ENCODE assay signal across 17 cellular contexts in the genomic region with DNA sequence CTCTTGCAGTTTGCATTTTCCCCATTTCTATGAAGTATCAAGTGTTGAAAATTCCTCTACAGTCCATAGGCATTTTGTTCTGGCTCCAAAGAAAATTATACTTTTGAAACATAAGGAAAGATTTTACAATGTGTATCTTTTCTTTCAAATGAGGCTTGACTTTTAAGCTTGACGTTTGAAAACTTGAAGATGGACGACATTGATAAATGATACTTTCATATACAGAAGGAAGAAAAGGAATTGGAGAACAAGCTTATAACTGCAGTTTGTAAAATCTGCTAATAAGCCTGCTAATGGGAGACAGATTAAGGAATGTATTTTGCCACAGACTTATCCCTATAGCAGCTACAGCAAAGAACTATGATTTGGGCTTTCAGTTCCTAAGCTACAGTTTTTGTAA.
"Had no signal": no experiment of that assay in that cellular context is flagged by ENCODE, and none has a peak within 500 bp of the region (broad histone marks: within the 10 kb centered on the region; RNA-seq: fewer than 3 reads in every experiment).

No MANE protein-coding gene starts in this region.

- H3K36me3 ChIP-seq: adrenal gland, cardiac muscle cell, esophagus muscularis mucosa, left ventricle myocardium inferior, suprapubic skin had no signal

- H3K9me3 Mint-ChIP-seq: activated CD4-positive, alpha-beta memory T cell treated with anti-CD3 and anti-CD28 coated beads, Interleukin-2, amount 10 ng/mL, durations not matched to agents 7 days and 5 days had no signal

- H3K4me1 ChIP-seq: adrenal gland, esophagus muscularis mucosa, left ventricle myocardium inferior, suprapubic skin had no signal

- H3K36me3 Mint-ChIP-seq: naive thymus-derived CD8-positive, alpha-beta T cell had no signal

- DNase-seq: activated CD4-positive, alpha-beta memory T cell treated with anti-CD3 and anti-CD28 coated beads, Interleukin-2, amount 10 ng/mL, durations not matched to agents 7 days and 5 days; activated CD4-positive, alpha-beta T cell treated with anti-CD3 and anti-CD28 coated beads for 1 hour; activated effector memory CD4-positive, alpha-beta T cell treated with Interleukin-2 at 50 U/mL for 16 hours; activated naive CD4-positive, alpha-beta T cell treated with anti-CD3 and anti-CD28 coated beads, Interleukin-2, amount 50 U/mL, for 16 hours; activated T-cell treated with anti-CD3 and anti-CD28 coated beads, Interleukin-2, amount 50 U/mL, for 4 hours; adrenal gland; left ventricle myocardium inferior; naive thymus-derived CD8-positive, alpha-beta T cell; stimulated activated CD4-positive, alpha-beta T cell treated with anti-CD3 and anti-CD28 coated beads, Interleukin-4, amount 100 ng/mL, for 4 hours; stimulated activated CD8-positive, alpha-beta memory T cell treated with anti-CD3 and anti-CD28 coated beads, Interleukin-4, amount 100 ng/mL, for 48 hours; stimulated activated naive CD8-positive, alpha-beta T cell treated with anti-CD3 and anti-CD28 coated beads, Interleukin-15, Interleukin-2, amounts not matched to agents 100 U/mL and 50 U/mL, for 24 hours; trophoblast cell had no signal

- H3K4me3 Mint-ChIP-seq: activated CD4-positive, alpha-beta memory T cell treated with anti-CD3 and anti-CD28 coated beads, Interleukin-2, amount 10 ng/mL, durations not matched to agents 7 days and 5 days; activated T-cell treated with anti-CD3 and anti-CD28 coated beads, Interleukin-2, amount 50 U/mL, for 4 hours; naive thymus-derived CD8-positive, alpha-beta T cell had no signal

- H3K27ac Mint-ChIP-seq: activated CD4-positive, alpha-beta memory T cell treated with anti-CD3 and anti-CD28 coated beads, Interleukin-2, amount 10 ng/mL, durations not matched to agents 7 days and 5 days; naive thymus-derived CD8-positive, alpha-beta T cell had no signal

- H3K27me3 Mint-ChIP-seq: activated CD4-positive, alpha-beta memory T cell treated with anti-CD3 and anti-CD28 coated beads, Interleukin-2, amount 10 ng/mL, durations not matched to agents 7 days and 5 days; naive thymus-derived CD8-positive, alpha-beta T cell had no signal

- ATAC-seq: activated T-cell treated with anti-CD3 and anti-CD28 coated beads, Interleukin-2, amount 50 U/mL, for 4 hours; naive thymus-derived CD8-positive, alpha-beta T cell; stimulated activated naive CD8-positive, alpha-beta T cell treated with anti-CD3 and anti-CD28 coated beads, Interleukin-15, Interleukin-2, amounts not matched to agents 100 U/mL and 50 U/mL, for 24 hours had no signal

- H3K27me3 ChIP-seq: adrenal gland, cardiac muscle cell, esophagus muscularis mucosa, suprapubic skin had no signal

- H3K4me1 Mint-ChIP-seq: activated CD4-positive, alpha-beta memory T cell treated with anti-CD3 and anti-CD28 coated beads, Interleukin-2, amount 10 ng/mL, durations not matched to agents 7 days and 5 days; naive thymus-derived CD8-positive, alpha-beta T cell had no signal

- H3K27ac ChIP-seq: adrenal gland, cardiac muscle cell, esophagus muscularis mucosa, left ventricle myocardium inferior, skin epidermis, suprapubic skin had no signal

- H3K9me3 ChIP-seq: adrenal gland, esophagus muscularis mucosa, left ventricle myocardium inferior, suprapubic skin had no signal

- H3K4me3 ChIP-seq: adrenal gland, cardiac muscle cell, esophagus muscularis mucosa, left ventricle myocardium inferior, skin epidermis, suprapubic skin had no signal

- FAIRE-seq: colon had no signal
